Comparison of ENCODE assay signal across 23 cellular contexts in genomic region chr4:176967586-176967985, GRCh38.
A peak's percentile ranks its signal among the peaks of the same experiment; 100 is the strongest.
DNase-seq lines count a peak whose midpoint lies in the region; ATAC-seq and TF ChIP-seq lines count a peak whose summit lies in the region.
"Had no signal": no experiment of that assay in that cellular context is flagged by ENCODE, and none has a peak within 500 bp of the region (broad histone marks: within the 10 kb centered on the region; RNA-seq: fewer than 3 reads in every experiment).

No MANE protein-coding gene starts in this region.

- H3K4me1 Mint-ChIP-seq in GM23338 (no peaks in the 10 kb centered on the region), endodermal cell (peaks cover 10% of the 10 kb centered on the region), neural progenitor cell (peaks cover 16% of the 10 kb centered on the region)
- H3K4me1 Mint-ChIP-seq: CD4-positive, alpha-beta memory T cell had no signal

- H3K9me2 ChIP-seq in GM23338 (ENCODE audit: insufficient read depth), result no peaks in the 10 kb centered on the region

- no peaks in the 10 kb centered on the region for H3K27me3 Mint-ChIP-seq in GM23338 (ENCODE audit: insufficient read depth, low read depth, poor library complexity)
- H3K27me3 Mint-ChIP-seq in endodermal cell (ENCODE audit: insufficient read depth), result no peaks in the 10 kb centered on the region
- peaks cover 3% of the 10 kb centered on the region for H3K27me3 Mint-ChIP-seq in neural progenitor cell (ENCODE audit: insufficient read depth, low read depth)

- H3K79me2 ChIP-seq in GM23338 (replicated peaks; ENCODE audit: insufficient read depth), result no peaks in the 10 kb centered on the region
- no peaks in the 10 kb centered on the region for H3K79me2 ChIP-seq in neural progenitor cell (ENCODE audit: low read depth)

- H3K27me3 ChIP-seq in GM23338 (ENCODE audit: insufficient read depth) (no peaks in the 10 kb centered on the region), endodermal cell (ENCODE audit: control insufficient read depth, insufficient read depth, low read length, poor library complexity, severe bottlenecking) (no peaks in the 10 kb centered on the region), neural progenitor cell (no peaks in the 10 kb centered on the region)
- H3K27me3 ChIP-seq: BLaER1 treated with 17β-estradiol and CSF1 and Interleukin-3, amounts not matched to agents 10 nM and 100 nM; SJSA1 had no signal

- H3F3A ChIP-seq in GM23338 (replicated peaks; ENCODE audit: low read depth) (no peaks in the 10 kb centered on the region), neural progenitor cell (ENCODE audit: low read depth) (no peaks in the 10 kb centered on the region)

- H3K9me3 ChIP-seq in endodermal cell (ENCODE audit: control insufficient read depth, low read length), result no peaks in the 10 kb centered on the region
- no peaks in the 10 kb centered on the region for H3K9me3 ChIP-seq in neural progenitor cell (ENCODE audit: low read depth)
- H3K9me3 ChIP-seq: BLaER1 treated with 17β-estradiol and CSF1 and Interleukin-3, amounts not matched to agents 10 nM and 100 nM; SJSA1 had no signal

- H3K27ac Mint-ChIP-seq in GM23338 (no peak overlapping the region), endodermal cell (no peak overlapping the region), neural progenitor cell (no peak overlapping the region)
- H3K27ac Mint-ChIP-seq: CD4-positive, alpha-beta memory T cell had no signal

- H3K9me3 Mint-ChIP-seq in GM23338, result 0 out of 3 replicates have a peak, but pooled peaks cover 2% of the 10 kb centered on the region
- H3K9me3 Mint-ChIP-seq in endodermal cell, result no peaks in the 10 kb centered on the region
- H3K9me3 Mint-ChIP-seq in neural progenitor cell, result no peaks in the 10 kb centered on the region

- H3K36me3 ChIP-seq in GM23338 (ENCODE audit: insufficient read depth) (no peaks in the 10 kb centered on the region), endodermal cell (ENCODE audit: control insufficient read depth, insufficient read depth, low read length) (no peaks in the 10 kb centered on the region), neural progenitor cell (no peaks in the 10 kb centered on the region)
- H3K36me3 ChIP-seq: BLaER1 treated with 17β-estradiol and CSF1 and Interleukin-3, amounts not matched to agents 10 nM and 100 nM; SJSA1 had no signal

- H2AFZ ChIP-seq in GM23338 (peak overlapping the region; percentile 92), neural progenitor cell (replicated peaks) (peak overlapping the region; percentile 88)
- H2AFZ ChIP-seq: PC-9 had no signal

- WGBS in endodermal cell (ENCODE audit: insufficient coverage in 1 of 2, insufficient read length in 1 of 2), 2 experiments, result 71 to 84% methylated on average over 1 to 3 of the region's 3 CpGs

- peak; percentile 87 for ATAC-seq in GM23338
- ATAC-seq in GM21576 (IDR thresholded peaks at IDR 0.05; ENCODE audit: unreplicated experiment), result no peak

- H3K36me3 Mint-ChIP-seq in GM23338 (ENCODE audit: low read depth) (no peaks in the 10 kb centered on the region), endodermal cell (ENCODE audit: low read depth) (no peaks in the 10 kb centered on the region), neural progenitor cell (no peaks in the 10 kb centered on the region)
- H3K36me3 Mint-ChIP-seq: CD4-positive, alpha-beta memory T cell had no signal

- H3K4me3 Mint-ChIP-seq in GM23338 (no peak overlapping the region), endodermal cell (no peak overlapping the region), neural progenitor cell (no peak overlapping the region)
- H3K4me3 Mint-ChIP-seq: CD4-positive, alpha-beta memory T cell had no signal

- DNase-seq in GM23338 (ENCODE audit: low spot score), result peak; percentile 30
- peak; percentile 60 for DNase-seq in RPMI7951 (ENCODE audit: low read depth)
- DNase-seq in endodermal cell, result peak; percentile 64
- DNase-seq in neural progenitor cell (ENCODE audit: low spot score), result no peak
- no peak for DNase-seq in CD1c-positive myeloid dendritic cell (ENCODE audit: extremely low spot score)
- DNase-seq in Ammon's horn (ENCODE audit: low spot score), result no peak
- DNase-seq: CD4-positive, alpha-beta memory T cell; COR-L47; DMS53; GOT3; Karpas-422; NCI-H1092; NCI-H1417 treated with DMSO at 0.1 percent for 48 hours; NCI-H187; NCI-H2107; NCI-H524; NCI-H774; PC-9; Right ventricle myocardium superior; RPMI8226 had no signal

- H3K4me1 ChIP-seq in GM23338 (ENCODE audit: insufficient read depth) (no peaks in the 10 kb centered on the region; the same call in 1 of the 2 replicates), endodermal cell (ENCODE audit: control insufficient read depth, insufficient read depth, low read length) (no peaks in the 10 kb centered on the region), neural progenitor cell (no peaks in the 10 kb centered on the region)
- H3K4me1 ChIP-seq: BLaER1 treated with 17β-estradiol and CSF1 and Interleukin-3, amounts not matched to agents 10 nM and 100 nM; SJSA1 had no signal

- H3K9ac ChIP-seq in endodermal cell (ENCODE audit: extremely low read depth, low read length, poor library complexity, severe bottlenecking), result no peak overlapping the region
- no peak overlapping the region for H3K9ac ChIP-seq in neural progenitor cell
- H3K9ac ChIP-seq: BLaER1 treated with 17β-estradiol and CSF1 and Interleukin-3, amounts not matched to agents 10 nM and 100 nM had no signal

- H3K4me3 ChIP-seq in GM23338 (no peak overlapping the region), endodermal cell (ENCODE audit: low read length) (no peak overlapping the region), neural progenitor cell (no peak overlapping the region)
- H3K4me3 ChIP-seq: BLaER1 treated with 17β-estradiol and CSF1 and Interleukin-3, amounts not matched to agents 10 nM and 100 nM; PC-9; SJSA1 had no signal

- H4K20me1 ChIP-seq in GM23338 (replicated peaks; ENCODE audit: insufficient read depth) (no peaks in the 10 kb centered on the region), neural progenitor cell (ENCODE audit: low read depth) (no peaks in the 10 kb centered on the region)
- H4K20me1 ChIP-seq: BLaER1 treated with 17β-estradiol and CSF1 and Interleukin-3, amounts not matched to agents 10 nM and 100 nM had no signal

- H3K4me2 ChIP-seq in GM23338 (no peak overlapping the region), neural progenitor cell (no peak overlapping the region)
- H3K4me2 ChIP-seq: BLaER1 treated with 17β-estradiol and CSF1 and Interleukin-3, amounts not matched to agents 10 nM and 100 nM; PC-9 had no signal

- H3K27ac ChIP-seq in GM23338 (ENCODE audit: low read depth), result no peak overlapping the region
- no peak overlapping the region for H3K27ac ChIP-seq in endodermal cell (ENCODE audit: low read depth, low read length)
- H3K27ac ChIP-seq in neural progenitor cell, result no peak overlapping the region
- H3K27ac ChIP-seq: BLaER1 treated with 17β-estradiol and CSF1 and Interleukin-3, amounts not matched to agents 10 nM and 100 nM; PC-9; SJSA1 had no signal

- TF ChIP-seq CTCF in GM23338 (conservative IDR thresholded peaks at IDR 0.05; ENCODE audit: low read depth in 2 of 2), result no peak
- peak; percentile 36 for TF ChIP-seq CTCF in endodermal cell (conservative IDR thresholded peaks at IDR 0.05)
- no peak for TF ChIP-seq CTCF in neural progenitor cell (IDR thresholded peaks at IDR 0.05)

TF ChIP-seq in GM23338, 12 proteins besides CTCF, POLR2A, EP300 and RAD21 (continues in another document):
- no peak for TF ChIP-seq ZNF114 (CRISPR knock-in tag; IDR thresholded peaks at IDR 0.05)
- TF ChIP-seq POLR2AphosphoS5 (IDR thresholded peaks at IDR 0.05; ENCODE audit: low read depth), result no peak
- TF ChIP-seq STAT1 (IDR thresholded peaks at IDR 0.05; ENCODE audit: unreplicated experiment), result no peak
- no peak for TF ChIP-seq EZH2 (IDR thresholded peaks at IDR 0.05; ENCODE audit: low read depth, unreplicated experiment)
- no peak for TF ChIP-seq ETS1 (IDR thresholded peaks at IDR 0.05)
- TF ChIP-seq ZNF331 (CRISPR knock-in tag; IDR thresholded peaks at IDR 0.05; ENCODE audit: low read depth), result no peak

Comparison
In these comparisons a context has a peak if more than half of its experiments do, and no peak if none do; other contexts are left out.
1. DNase-seq: peak in GM23338 (single experiment), RPMI7951 (single experiment) and endodermal cell (single experiment); none in neural progenitor cell (single experiment), CD1c-positive myeloid dendritic cell (single experiment) and Ammon's horn (single experiment).